ENCODE assay signal across 12 cellular contexts in genomic region chr5:151461312-151461711, GRCh38. TPM values are rescaled to one million over a fixed set of nuclear protein-coding genes. Genes with fewer than 3 reads are reported as not detected.
DNase-seq lines count a peak whose midpoint lies in the region; ATAC-seq, FAIRE-seq and TF ChIP-seq lines count a peak whose summit lies in the region.
"Had no signal": no experiment of that assay in that cellular context is flagged by ENCODE, and none has a peak within 500 bp of the region (broad histone marks: within the 10 kb centered on the region; RNA-seq: fewer than 3 reads in every experiment).

No MANE protein-coding gene starts in this region.

- SMC1A ChIA-PET in GM12878 (lab: Charles Lee; ENCODE audit: uncharacterized antibody, unreplicated experiment), result interaction anchor here (1.2 to 3.3 kb wide), 3 partner anchors 9 to 16 kb away, joined by 3 to 17 read pairs (median 3); partner anchors contain the start of gene SLC36A1

- POLR2A ChIA-PET in GM12878 (lab: Charles Lee), result no interaction called here
- POLR2A ChIA-PET in activated CD4-positive, alpha-beta memory T cell treated with anti-CD3 and anti-CD28 coated beads for 36 hours (lab: Charles Lee), result no interaction called here

- H3K27ac ChIP-seq in GM12878 (ENCODE audit: control insufficient read depth, insufficient read depth), result no peak overlapping the region
- H3K27ac ChIP-seq: testis had no signal

- RAD21 ChIA-PET in GM12878 (lab: Charles Lee; ENCODE audit: unreplicated experiment), result interaction anchor here (1.3 to 1.6 kb wide), 2 partner anchors 34 to 38 kb away, joined by 4 read pairs; no protein-coding TSS in a partner anchor

- CTCF ChIA-PET in GM12878 (lab: Yijun Ruan, JAX), result interaction anchor here (0.9 to 6.2 kb wide), 2 partner anchors 13 to 40 kb away, joined by 3 to 43 read pairs; partner anchors contain the start of gene SLC36A1
- CTCF ChIA-PET in activated CD4-positive, alpha-beta memory T cell treated with anti-CD3 and anti-CD28 coated beads for 36 hours (lab: Charles Lee), result interaction anchor here (1.4 to 2.6 kb wide), 2 partner anchors 14 to 191 kb away, joined by 3 to 9 read pairs; partner anchors contain the start of gene SLC36A1

- H3K79me2 ChIP-seq in GM12878 (ENCODE audit: control insufficient read depth, insufficient read depth, low read length), result no peaks in the 10 kb centered on the region

- no peaks in the 10 kb centered on the region for H4K20me1 ChIP-seq in GM12878 (ENCODE audit: control insufficient read depth, insufficient read depth)

- H3K4me2 ChIP-seq in GM12878 (ENCODE audit: control insufficient read depth, insufficient read depth), result peak overlapping the region; percentile 62

- H3K4me1 Mint-ChIP-seq in activated CD4-positive, alpha-beta memory T cell treated with anti-CD3 and anti-CD28 coated beads for 36 hours (ENCODE audit: low read depth), result no peaks in the 10 kb centered on the region

- no peak overlapping the region for H2AFZ ChIP-seq in GM12878 (ENCODE audit: control insufficient read depth, low read depth, low read length)

- intact Hi-C loops in GM12878 (cut with micrococcal nuclease; ENCODE audit: unreplicated experiment) (no loop called here), head of caudate nucleus (cut with DNase I) (no loop called here)
- intact Hi-C loops in activated CD4-positive, alpha-beta memory T cell treated with anti-CD3 and anti-CD28 coated beads for 36 hours (cut with micrococcal nuclease), result no loop called here

- peaks cover 9% of the 10 kb centered on the region; the same call in 1 of the 2 replicates for H3K4me1 ChIP-seq in GM12878 (ENCODE audit: control insufficient read depth, insufficient read depth, low read length)

- WGBS in GM12878 (ENCODE audit: insufficient coverage, insufficient replicate concordance, low lambda C conversion rate, missing lambda C conversion rate), result 15% methylated on average over 3 of the region's 3 CpGs

- no peak overlapping the region for H3K27ac Mint-ChIP-seq in activated CD4-positive, alpha-beta memory T cell treated with anti-CD3 and anti-CD28 coated beads for 36 hours

- DNase-seq in GM12878 (ENCODE audit: low read depth, low spot score) (peak; percentile 9), cortex of kidney (lab: John Stamatoyannopoulos, UW) (no peak), head of caudate nucleus (no peak)
- DNase-seq in activated CD4-positive, alpha-beta memory T cell treated with anti-CD3 and anti-CD28 coated beads for 36 hours, result no peak
- DNase-seq: Caco-2, midbrain, NCI-H1694 treated with DMSO at 0.1 percent for 48 hours, testis had no signal

- no TSS peak for BruUV-seq in GM12878 (replicated peaks; lab: Mats Ljungman, UMichigan)

- H3K4me3 ChIP-seq in GM12878, result no peak overlapping the region
- H3K4me3 ChIP-seq: testis had no signal

- peak; percentile 38 for FAIRE-seq in GM12878 (lab: Jason Lieb, UNC)

- TF ChIP-seq RAD21 in GM12878 (IDR thresholded peaks at IDR 0.05; ENCODE audit: insufficient read depth, low read depth, low read length), result no peak

- no peaks in the 10 kb centered on the region for H3K36me3 ChIP-seq in GM12878 (ENCODE audit: control insufficient read depth in 2 of 2, insufficient read depth in 2 of 2, low read length in 1 of 2)

- H3K27me3 Mint-ChIP-seq in activated CD4-positive, alpha-beta memory T cell treated with anti-CD3 and anti-CD28 coated beads for 36 hours, result no peaks in the 10 kb centered on the region

- TF ChIP-seq EP300 in GM12878 (IDR thresholded peaks at IDR 0.05; ENCODE audit: borderline replicate concordance in 1 of 2, control insufficient read depth in 1 of 2, low read depth in 2 of 2, low read length in 2 of 2), result no peak

- ATAC-seq in GM18868 (IDR thresholded peaks at IDR 0.05; ENCODE audit: unreplicated experiment) (peak; percentile 97), GM21447 (IDR thresholded peaks at IDR 0.05; ENCODE audit: unreplicated experiment) (peak; percentile 91), HG03060 (IDR thresholded peaks at IDR 0.05; ENCODE audit: low read depth, unreplicated experiment) (peak; percentile 87), GM12878 (peak; percentile 90)
- ATAC-seq in activated CD4-positive, CD25-positive, alpha-beta regulatory T cell treated with anti-CD3 and anti-CD28 coated beads, Interleukin-2, amount 50 U/mL, for 24 hours, result no peak

- no peaks in the 10 kb centered on the region for H3K9me3 Mint-ChIP-seq in activated CD4-positive, alpha-beta memory T cell treated with anti-CD3 and anti-CD28 coated beads for 36 hours

- TF ChIP-seq POLR2A in GM12878 (IDR thresholded peaks at IDR 0.05; ENCODE audit: low read depth, low read length), result no peak

- no peak overlapping the region for H3K9ac ChIP-seq in GM12878 (ENCODE audit: control insufficient read depth, insufficient read depth, low read length)

- in situ Hi-C loops in GM12878 (cut with MboI), result no loop called here

- no peaks in the 10 kb centered on the region for H3K9me3 ChIP-seq in GM12878 (replicated peaks; ENCODE audit: control insufficient read depth, insufficient read depth, low read length)
- H3K9me3 ChIP-seq: Caco-2, testis had no signal

- no peak overlapping the region for H3K4me3 Mint-ChIP-seq in activated CD4-positive, alpha-beta memory T cell treated with anti-CD3 and anti-CD28 coated beads for 36 hours

- no peak for TF ChIP-seq CTCF in GM12878 (IDR thresholded peaks at IDR 0.05 in 2 of 3, conservative IDR thresholded peaks at IDR 0.05 in 1 of 3; ENCODE audit: control insufficient read depth in 2 of 3, extremely low read depth in 1 of 3, insufficient read depth in 1 of 3, low read depth in 3 of 3, low read length in 3 of 3)

- H3K36me3 Mint-ChIP-seq in activated CD4-positive, alpha-beta memory T cell treated with anti-CD3 and anti-CD28 coated beads for 36 hours, result peaks cover 12% of the 10 kb centered on the region

- no peaks in the 10 kb centered on the region for H3K27me3 ChIP-seq in GM12878 (replicated peaks in 1 of 2; ENCODE audit: control insufficient read depth in 2 of 2, insufficient read depth in 2 of 2, low read length in 1 of 2)
- H3K27me3 ChIP-seq: testis had no signal

TF ChIP-seq in GM12878, 131 proteins besides CTCF, POLR2A, EP300 and RAD21 (continues in another document):
- TF ChIP-seq TCF3 (IDR thresholded peaks at IDR 0.05; ENCODE audit: borderline replicate concordance, insufficient read depth, low read depth, low read length) (no peak), IRF3 (IDR thresholded peaks at IDR 0.05) (no peak), SP1 (IDR thresholded peaks at IDR 0.05; ENCODE audit: low read depth, low read length) (no peak)
- TF ChIP-seq, protein P1, sequence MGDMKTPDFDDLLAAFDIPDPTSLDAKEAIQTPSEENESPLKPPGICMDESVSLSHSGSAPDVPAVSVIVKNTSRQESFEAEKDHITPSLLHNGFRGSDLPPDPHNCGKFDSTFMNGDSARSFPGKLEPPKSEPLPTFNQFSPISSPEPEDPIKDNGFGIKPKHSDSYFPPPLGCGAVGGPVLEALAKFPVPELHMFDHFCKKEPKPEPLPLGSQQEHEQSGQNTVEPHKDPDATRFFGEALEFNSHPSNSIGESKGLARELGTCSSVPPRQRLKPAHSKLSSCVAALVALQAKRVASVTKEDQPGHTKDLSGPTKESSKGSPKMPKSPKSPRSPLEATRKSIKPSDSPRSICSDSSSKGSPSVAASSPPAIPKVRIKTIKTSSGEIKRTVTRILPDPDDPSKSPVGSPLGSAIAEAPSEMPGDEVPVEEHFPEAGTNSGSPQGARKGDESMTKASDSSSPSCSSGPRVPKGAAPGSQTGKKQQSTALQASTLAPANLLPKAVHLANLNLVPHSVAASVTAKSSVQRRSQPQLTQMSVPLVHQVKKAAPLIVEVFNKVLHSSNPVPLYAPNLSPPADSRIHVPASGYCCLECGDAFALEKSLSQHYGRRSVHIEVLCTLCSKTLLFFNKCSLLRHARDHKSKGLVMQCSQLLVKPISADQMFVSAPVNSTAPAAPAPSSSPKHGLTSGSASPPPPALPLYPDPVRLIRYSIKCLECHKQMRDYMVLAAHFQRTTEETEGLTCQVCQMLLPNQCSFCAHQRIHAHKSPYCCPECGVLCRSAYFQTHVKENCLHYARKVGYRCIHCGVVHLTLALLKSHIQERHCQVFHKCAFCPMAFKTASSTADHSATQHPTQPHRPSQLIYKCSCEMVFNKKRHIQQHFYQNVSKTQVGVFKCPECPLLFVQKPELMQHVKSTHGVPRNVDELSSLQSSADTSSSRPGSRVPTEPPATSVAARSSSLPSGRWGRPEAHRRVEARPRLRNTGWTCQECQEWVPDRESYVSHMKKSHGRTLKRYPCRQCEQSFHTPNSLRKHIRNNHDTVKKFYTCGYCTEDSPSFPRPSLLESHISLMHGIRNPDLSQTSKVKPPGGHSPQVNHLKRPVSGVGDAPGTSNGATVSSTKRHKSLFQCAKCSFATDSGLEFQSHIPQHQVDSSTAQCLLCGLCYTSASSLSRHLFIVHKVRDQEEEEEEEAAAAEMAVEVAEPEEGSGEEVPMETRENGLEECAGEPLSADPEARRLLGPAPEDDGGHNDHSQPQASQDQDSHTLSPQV (IDR thresholded peaks at IDR 0.05), result no peak

RNA-seq across cellular contexts. Expression of gene SLC36A1, which starts 13.9 kb away (rescaled TPM):
- 9.4 TPM in 2 replicates for total RNA-seq in GM12878 (2013; cell fraction: nucleolus; rRNA removed)
- total RNA-seq in GM12878 (2014; rRNA removed), result 3.0 and 3.6 TPM in 2 replicates
- 2.3 and 2.8 TPM in 2 replicates for total RNA-seq in GM12878 (2014; rRNA removed; fragmentation: Illumina TruSeq; extraction: Trizol)
- 4.8 and 6.2 TPM in 2 replicates for total RNA-seq in GM12878 (2021)
- polyA plus RNA-seq in GM12878 (2011; ENCODE audit: low read depth), result 1.1 TPM
- polyA plus RNA-seq in GM12878 (2011; rRNA removed), result 3.7 and 8.2 TPM in 2 replicates
- polyA plus RNA-seq in GM12878 (2011; cell fraction: cytosol; rRNA removed), result 5.1 and 6.0 TPM in 2 replicates
- polyA plus RNA-seq in GM12878 (2011; cell fraction: nucleus; rRNA removed), result 18.5 and 21.1 TPM in 2 replicates
- polyA plus RNA-seq in GM12878 (2012), result 1.5 and 1.8 TPM in 2 replicates
- 4.4 and 5.1 TPM in 2 replicates for polyA plus RNA-seq in GM12878 (2014; fragmentation: Illumina TruSeq; extraction: Trizol)
- under 1 TPM; 0.50 to 0.66 TPM for polyA plus RNA-seq in GM12878 (2014; fragmentation: Nextera tagmentation; extraction: Ambion mirVana)
- 3.9 and 5.1 TPM in 2 replicates for polyA plus RNA-seq in GM12878 (2014; rRNA removed)
- polyA plus RNA-seq in GM12878 (2016; fragmentation: Nextera tagmentation; extraction: Ambion mirVana), result 1 to 10 TPM; 3.0 to 4.1 TPM
- polyA minus RNA-seq in GM12878 (2011; rRNA and poly(A)+ RNA removed), result 9.4 and 14.7 TPM in 2 replicates
- polyA minus RNA-seq in GM12878 (2011; cell fraction: cytosol; rRNA and poly(A)+ RNA removed), result 1.6 and 2.8 TPM in 2 replicates
- 15.8 and 26.5 TPM in 2 replicates for polyA minus RNA-seq in GM12878 (2011; cell fraction: nucleus; rRNA and poly(A)+ RNA removed)
- total RNA-seq in activated CD4-positive, alpha-beta memory T cell treated with anti-CD3 and anti-CD28 coated beads for 36 hours, result 1 to 10 TPM; 3.8 to 3.9 TPM

Comparison
In these comparisons a context has a peak if more than half of its experiments do, and no peak if none do; other contexts are left out.
1. ATAC-seq: peak in GM18868 (single experiment), GM21447 (single experiment), HG03060 (single experiment) and GM12878 (single experiment); none in activated CD4-positive, CD25-positive, alpha-beta regulatory T cell treated with anti-CD3 and anti-CD28 coated beads, Interleukin-2, amount 50 U/mL, for 24 hours (0 of 2).